Comparison of ENCODE assay signal across 33 cellular contexts in genomic region chr7:132210821-132211220, GRCh38.
"Had no signal": no experiment of that assay in that cellular context is flagged by ENCODE, and none has a peak within 500 bp of the region (broad histone marks: within the 10 kb centered on the region; RNA-seq: fewer than 3 reads in every experiment).

No MANE protein-coding gene starts in this region.

- H3K4me3 Mint-ChIP-seq: activated CD4-positive, alpha-beta memory T cell treated with anti-CD3 and anti-CD28 coated beads, Interleukin-2, amount 10 ng/mL, durations not matched to agents 7 days and 5 days; activated CD4-positive, alpha-beta T cell treated with anti-CD3 and anti-CD28 coated beads for 36 hours; activated CD4-positive, alpha-beta T cell treated with anti-CD3 and anti-CD28 coated beads, Interleukin-2, amount 10 ng/mL, durations not matched to agents 7 days and 5 days; activated naive CD4-positive, alpha-beta T cell treated with anti-CD3 and anti-CD28 coated beads, Interleukin-2, amount 10 ng/mL, durations not matched to agents 7 days and 5 days; activated naive CD4-positive, alpha-beta T cell treated with anti-CD3 and anti-CD28 coated beads, Interleukin-2, amount 50 U/mL, for 24 hours; activated naive CD8-positive, alpha-beta T cell; activated naive CD8-positive, alpha-beta T cell treated with anti-CD3 and anti-CD28 coated beads, Interleukin-2, amount 10 ng/mL, durations not matched to agents 7 days and 5 days; activated naive CD8-positive, alpha-beta T cell treated with anti-CD3 and anti-CD28 coated beads, Interleukin-2, amount 50 U/mL, for 24 hours; activated T-cell treated with anti-CD3 and anti-CD28 coated beads, Interleukin-2, amount 50 U/mL, for 24 hours; brain; T-helper 1 cell treated with Interleukin-12 subunit alpha and Interleukin-12 subunit beta and Interleukin-4 antibody, amounts not matched to agents 30 μg/mL and 1 μg/mL, for 36 hours; T-helper 2 cell treated with Interferon-gamma antibody and Interleukin-4, amounts not matched to agents 5 μg/mL and 100 μg/mL, for 36 hours; WTC11 had no signal

- H3K4me1 ChIP-seq: ascending aorta had no signal

- DNase-seq: activated CD4-positive, alpha-beta memory T cell treated with anti-CD3 and anti-CD28 coated beads, Interleukin-2, amount 10 ng/mL, durations not matched to agents 7 days and 5 days; activated CD4-positive, alpha-beta T cell treated with anti-CD3 and anti-CD28 coated beads for 1 hour; activated CD4-positive, alpha-beta T cell treated with anti-CD3 and anti-CD28 coated beads for 36 hours; activated CD4-positive, alpha-beta T cell treated with anti-CD3 and anti-CD28 coated beads for 48 hours; activated CD4-positive, alpha-beta T cell treated with anti-CD3 and anti-CD28 coated beads, Interleukin-2, amount 10 ng/mL, durations not matched to agents 7 days and 5 days; activated CD4-positive, alpha-beta T cell treated with anti-CD3 and anti-CD28 coated beads, Interleukin-2, amount 50 U/mL, for 48 hours; activated CD4-positive, CD25-positive, alpha-beta regulatory T cell; activated CD8-positive, alpha-beta memory T cell treated with anti-CD3 and anti-CD28 coated beads, Interleukin-2, amount 50 U/mL, for 4 hours; activated effector memory CD4-positive, alpha-beta T cell treated with Interleukin-2 at 50 U/mL for 16 hours; activated gamma-delta T cell; activated naive CD4-positive, alpha-beta T cell treated with anti-CD3 and anti-CD28 coated beads, Interleukin-2, amount 10 ng/mL, durations not matched to agents 7 days and 5 days; activated naive CD4-positive, alpha-beta T cell treated with Interleukin-2 at 50 U/mL for 16 hours; activated naive CD8-positive, alpha-beta T cell treated with anti-CD3 and anti-CD28 coated beads, Interleukin-2, amount 10 ng/mL, durations not matched to agents 7 days and 5 days; activated naive CD8-positive, alpha-beta T cell treated with anti-CD3 and anti-CD28 coated beads, Interleukin-2, amount 50 U/mL, for 24 hours; activated T-cell treated with anti-CD3 and anti-CD28 coated beads, Interleukin-2, amount 50 U/mL, for 24 hours; activated T-cell treated with anti-CD3 and anti-CD28 coated beads, Interleukin-2, amount 50 U/mL, for 48 hours; amygdala; anterior cingulate cortex; central memory CD4-positive, alpha-beta T cell; T-helper 1 cell; T-helper 2 cell; T-helper 9 cell had no signal

- H3K27ac ChIP-seq: ascending aorta, VCaP had no signal

- ATAC-seq: activated CD4-positive, alpha-beta T cell treated with anti-CD3 and anti-CD28 coated beads for 36 hours; activated CD4-positive, CD25-positive, alpha-beta regulatory T cell treated with anti-CD3 and anti-CD28 coated beads, Interleukin-2, amount 50 U/mL, for 24 hours; activated naive CD8-positive, alpha-beta T cell treated with anti-CD3 and anti-CD28 coated beads, Interleukin-2, amount 50 U/mL, for 24 hours; WTC11 had no signal

- H3K27me3 Mint-ChIP-seq: activated CD4-positive, alpha-beta memory T cell treated with anti-CD3 and anti-CD28 coated beads, Interleukin-2, amount 10 ng/mL, durations not matched to agents 7 days and 5 days; activated CD4-positive, alpha-beta T cell treated with anti-CD3 and anti-CD28 coated beads, Interleukin-2, amount 10 ng/mL, durations not matched to agents 7 days and 5 days; activated naive CD4-positive, alpha-beta T cell treated with anti-CD3 and anti-CD28 coated beads, Interleukin-2, amount 10 ng/mL, durations not matched to agents 7 days and 5 days; activated naive CD8-positive, alpha-beta T cell; activated T-cell treated with anti-CD3 and anti-CD28 coated beads, Interleukin-2, amount 50 U/mL, for 24 hours had no signal

- H3K9me3 ChIP-seq: ascending aorta had no signal

- H3K27me3 ChIP-seq: ascending aorta, cardiac muscle cell had no signal

- H3K27ac Mint-ChIP-seq: activated CD4-positive, alpha-beta memory T cell treated with anti-CD3 and anti-CD28 coated beads, Interleukin-2, amount 10 ng/mL, durations not matched to agents 7 days and 5 days; activated CD4-positive, alpha-beta T cell treated with anti-CD3 and anti-CD28 coated beads for 36 hours; activated CD4-positive, alpha-beta T cell treated with anti-CD3 and anti-CD28 coated beads, Interleukin-2, amount 10 ng/mL, durations not matched to agents 7 days and 5 days; activated naive CD4-positive, alpha-beta T cell treated with anti-CD3 and anti-CD28 coated beads, Interleukin-2, amount 10 ng/mL, durations not matched to agents 7 days and 5 days; activated naive CD4-positive, alpha-beta T cell treated with anti-CD3 and anti-CD28 coated beads, Interleukin-2, amount 50 U/mL, for 24 hours; activated naive CD8-positive, alpha-beta T cell; activated naive CD8-positive, alpha-beta T cell treated with anti-CD3 and anti-CD28 coated beads, Interleukin-2, amount 10 ng/mL, durations not matched to agents 7 days and 5 days; activated naive CD8-positive, alpha-beta T cell treated with anti-CD3 and anti-CD28 coated beads, Interleukin-2, amount 50 U/mL, for 24 hours; activated T-cell treated with anti-CD3 and anti-CD28 coated beads, Interleukin-2, amount 50 U/mL, for 24 hours; activated T-helper 2 cell treated with anti-CD3 and anti-CD28 coated beads, Interferon-gamma antibody, Interleukin-2, Interleukin-4, amounts not matched to agents 10 μg/mL and 5 μg/mL and 100 μg/mL, durations not matched to agents 14 hours and 24 hours and 36 hours; T-helper 1 cell treated with Interleukin-12 subunit alpha and Interleukin-12 subunit beta and Interleukin-4 antibody, amounts not matched to agents 30 μg/mL and 1 μg/mL, for 36 hours; T-helper 2 cell treated with Interferon-gamma antibody and Interleukin-4, amounts not matched to agents 5 μg/mL and 100 μg/mL, for 36 hours; WTC11 had no signal

- H3K4me3 ChIP-seq: ascending aorta, cardiac muscle cell had no signal

- H3K36me3 Mint-ChIP-seq: activated naive CD4-positive, alpha-beta T cell treated with anti-CD3 and anti-CD28 coated beads, Interleukin-2, amount 50 U/mL, for 24 hours; activated naive CD8-positive, alpha-beta T cell; activated naive CD8-positive, alpha-beta T cell treated with anti-CD3 and anti-CD28 coated beads, Interleukin-2, amount 10 ng/mL, durations not matched to agents 7 days and 5 days; WTC11 had no signal

- H3K4me1 Mint-ChIP-seq: activated CD4-positive, alpha-beta memory T cell treated with anti-CD3 and anti-CD28 coated beads, Interleukin-2, amount 10 ng/mL, durations not matched to agents 7 days and 5 days; activated CD4-positive, alpha-beta T cell treated with anti-CD3 and anti-CD28 coated beads for 36 hours; activated CD4-positive, alpha-beta T cell treated with anti-CD3 and anti-CD28 coated beads, Interleukin-2, amount 10 ng/mL, durations not matched to agents 7 days and 5 days; activated naive CD4-positive, alpha-beta T cell treated with anti-CD3 and anti-CD28 coated beads, Interleukin-2, amount 10 ng/mL, durations not matched to agents 7 days and 5 days; activated naive CD4-positive, alpha-beta T cell treated with anti-CD3 and anti-CD28 coated beads, Interleukin-2, amount 50 U/mL, for 24 hours; activated naive CD8-positive, alpha-beta T cell treated with anti-CD3 and anti-CD28 coated beads, Interleukin-2, amount 10 ng/mL, durations not matched to agents 7 days and 5 days; activated naive CD8-positive, alpha-beta T cell treated with anti-CD3 and anti-CD28 coated beads, Interleukin-2, amount 50 U/mL, for 24 hours had no signal

- H3K36me3 ChIP-seq: cardiac muscle cell had no signal

- H3K9me3 Mint-ChIP-seq: activated CD4-positive, alpha-beta memory T cell treated with anti-CD3 and anti-CD28 coated beads, Interleukin-2, amount 10 ng/mL, durations not matched to agents 7 days and 5 days; activated CD4-positive, alpha-beta T cell treated with anti-CD3 and anti-CD28 coated beads, Interleukin-2, amount 10 ng/mL, durations not matched to agents 7 days and 5 days; activated naive CD4-positive, alpha-beta T cell treated with anti-CD3 and anti-CD28 coated beads, Interleukin-2, amount 10 ng/mL, durations not matched to agents 7 days and 5 days; activated naive CD4-positive, alpha-beta T cell treated with anti-CD3 and anti-CD28 coated beads, Interleukin-2, amount 50 U/mL, for 24 hours; activated naive CD8-positive, alpha-beta T cell treated with anti-CD3 and anti-CD28 coated beads, Interleukin-2, amount 10 ng/mL, durations not matched to agents 7 days and 5 days; activated naive CD8-positive, alpha-beta T cell treated with anti-CD3 and anti-CD28 coated beads, Interleukin-2, amount 50 U/mL, for 24 hours; activated T-cell treated with anti-CD3 and anti-CD28 coated beads, Interleukin-2, amount 50 U/mL, for 24 hours; activated T-helper 2 cell treated with anti-CD3 and anti-CD28 coated beads, Interferon-gamma antibody, Interleukin-2, Interleukin-4, amounts not matched to agents 10 μg/mL and 5 μg/mL and 100 μg/mL, durations not matched to agents 14 hours and 24 hours and 36 hours; T-helper 1 cell treated with Interleukin-12 subunit alpha and Interleukin-12 subunit beta and Interleukin-4 antibody, amounts not matched to agents 30 μg/mL and 1 μg/mL, for 36 hours; T-helper 2 cell treated with Interferon-gamma antibody and Interleukin-4, amounts not matched to agents 5 μg/mL and 100 μg/mL, for 36 hours had no signal
